Comparison of ENCODE assay signal across 8 cellular contexts in the genomic region with DNA sequence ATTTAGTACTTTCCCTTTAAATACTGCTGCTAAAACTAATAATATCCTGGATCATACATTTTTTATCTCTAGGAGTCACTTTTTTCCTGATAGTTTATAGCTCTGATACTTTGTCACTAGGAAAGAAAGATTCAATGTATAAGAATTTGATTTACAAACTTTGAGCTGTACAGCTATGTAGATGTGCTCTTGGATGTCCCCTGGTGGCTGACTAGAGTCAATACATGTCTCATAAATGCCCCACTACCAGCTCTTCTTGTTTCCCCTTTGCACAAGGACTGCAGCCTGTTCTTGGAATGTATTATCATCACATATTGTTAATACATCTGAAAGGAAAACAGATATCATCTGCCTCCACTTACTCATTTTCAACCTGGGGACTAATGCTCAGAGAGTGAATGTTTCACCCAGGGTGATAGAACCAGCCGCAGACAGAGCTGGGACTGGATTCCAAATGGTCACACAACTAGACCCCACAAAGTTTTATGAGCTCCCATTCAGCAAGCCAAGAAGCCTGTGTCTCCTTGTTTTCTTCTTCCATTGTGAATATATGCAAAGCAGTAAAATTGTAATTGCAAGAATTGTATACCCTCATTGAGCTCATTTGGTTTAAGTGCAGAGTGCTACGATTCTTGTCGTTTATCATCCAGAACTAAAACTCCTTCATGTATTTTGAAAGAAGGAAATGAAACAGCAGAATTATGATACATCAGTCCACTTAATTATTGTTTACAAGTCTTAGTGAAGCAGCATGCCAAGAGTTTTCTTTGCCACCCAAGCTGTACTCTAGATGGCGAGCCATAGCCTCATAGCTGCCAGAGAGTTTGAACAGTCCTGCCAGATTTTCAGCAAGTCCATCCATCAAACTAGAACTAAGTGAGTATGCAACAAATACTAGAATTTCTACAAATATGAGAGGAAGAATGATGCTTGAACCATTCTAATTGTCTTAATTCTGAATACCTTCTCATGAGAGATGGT.
DNase-seq lines count a peak whose midpoint lies in the region; ATAC-seq and TF ChIP-seq lines count a peak whose summit lies in the region.

No MANE protein-coding gene starts in this region.

- peaks cover 5% of the 10 kb centered on the region for H3K9me3 Mint-ChIP-seq in activated CD4-positive, alpha-beta T cell treated with anti-CD3 and anti-CD28 coated beads for 36 hours (ENCODE audit: low read depth)

- ATAC-seq in GM18511 (IDR thresholded peaks at IDR 0.05; ENCODE audit: unreplicated experiment) (peak; percentile 96), HG02840 (IDR thresholded peaks at IDR 0.05; ENCODE audit: low FRiP score, unreplicated experiment) (peak; percentile 82)
- ATAC-seq in activated CD4-positive, alpha-beta T cell treated with anti-CD3 and anti-CD28 coated beads for 36 hours: peak; percentile 61

- H3K27ac ChIP-seq in parathyroid adenoma: no peak overlapping the region

- H3K4me2 ChIP-seq in parathyroid adenoma (ENCODE audit: low read length): no peak overlapping the region

- no peak overlapping the region for H2AFZ ChIP-seq in parathyroid adenoma

- no peaks in the 10 kb centered on the region for H3K79me2 ChIP-seq in parathyroid adenoma

- DNase-seq in AML-193 (lab: John Stamatoyannopoulos, UW) (peak; percentile 52 to 54), NAMALWA (ENCODE audit: low spot score) (peak; percentile 63), fibroblast of the aortic adventitia (ENCODE audit: low read depth) (peak; percentile 73), ureter (ENCODE audit: low spot score) (no peak)
- DNase-seq in activated CD4-positive, alpha-beta T cell treated with anti-CD3 and anti-CD28 coated beads for 36 hours: peak; percentile 56

- H3K4me1 ChIP-seq in parathyroid adenoma: no peaks in the 10 kb centered on the region

- intact Hi-C loops in activated CD4-positive, alpha-beta T cell treated with anti-CD3 and anti-CD28 coated beads for 36 hours (cut with DNase I, micrococcal nuclease): loop anchor here in 1 of 2 experiments (5.0 kb wide), 1 partner anchor 177 kb away; no protein-coding TSS in a partner anchor

- no peak overlapping the region for H3K9ac ChIP-seq in parathyroid adenoma

- H3K36me3 Mint-ChIP-seq in activated CD4-positive, alpha-beta T cell treated with anti-CD3 and anti-CD28 coated beads for 36 hours (ENCODE audit: low read depth): no peaks in the 10 kb centered on the region

- no peaks in the 10 kb centered on the region for H3K36me3 ChIP-seq in parathyroid adenoma (ENCODE audit: control insufficient read depth, insufficient read depth, low read length)

- TF ChIP-seq CTCF in fibroblast of the aortic adventitia (IDR thresholded peaks at IDR 0.05; ENCODE audit: insufficient read depth, low read length): peak; percentile 97
- peak; percentile 25 for TF ChIP-seq CTCF in parathyroid adenoma (IDR thresholded peaks at IDR 0.05)

- no peaks in the 10 kb centered on the region for H3K27me3 ChIP-seq in parathyroid adenoma (ENCODE audit: control insufficient read depth, insufficient read depth, low read length)

- no peak overlapping the region for H3K4me3 ChIP-seq in fibroblast of the aortic adventitia (ENCODE audit: low read depth, low read length)
- H3K4me3 ChIP-seq in parathyroid adenoma (ENCODE audit: low read depth, low read length): no peak overlapping the region

- no peaks in the 10 kb centered on the region for H3K9me3 ChIP-seq in parathyroid adenoma (ENCODE audit: control insufficient read depth, low read length)

- H3K4me1 Mint-ChIP-seq in activated CD4-positive, alpha-beta T cell treated with anti-CD3 and anti-CD28 coated beads for 36 hours: no peaks in the 10 kb centered on the region

- H3K4me3 Mint-ChIP-seq in activated CD4-positive, alpha-beta T cell treated with anti-CD3 and anti-CD28 coated beads for 36 hours: no peak overlapping the region

- CTCF ChIA-PET in activated CD4-positive, alpha-beta T cell treated with anti-CD3 and anti-CD28 coated beads for 36 hours (lab: Charles Lee): interaction anchor here (0.7 to 1.6 kb wide), 17 partner anchors 10 to 440 kb away, joined by 3 to 10 read pairs (median 4); no protein-coding TSS in a partner anchor

- H3K27ac Mint-ChIP-seq in activated CD4-positive, alpha-beta T cell treated with anti-CD3 and anti-CD28 coated beads for 36 hours: no peak overlapping the region

- POLR2A ChIA-PET in activated CD4-positive, alpha-beta T cell treated with anti-CD3 and anti-CD28 coated beads for 36 hours (lab: Charles Lee): interaction anchor here (0.5 kb wide), 1 partner anchor 139 kb away, joined by 3 read pairs; no protein-coding TSS in a partner anchor

- no peaks in the 10 kb centered on the region for H3K27me3 Mint-ChIP-seq in activated CD4-positive, alpha-beta T cell treated with anti-CD3 and anti-CD28 coated beads for 36 hours
